ENCODE assay signal across 9 cellular contexts in genomic region chrX:107713205-107714195, GRCh38.
A peak's percentile ranks its signal among the peaks of the same experiment; 100 is the strongest.
DNase-seq lines count a peak whose midpoint lies in the region; ATAC-seq and TF ChIP-seq lines count a peak whose summit lies in the region.
"Had no signal": no experiment of that assay in that cellular context is flagged by ENCODE, and none has a peak within 500 bp of the region (broad histone marks: within the 10 kb centered on the region; RNA-seq: fewer than 3 reads in every experiment).

No MANE protein-coding gene starts in this region.

- H2BK5ac ChIP-seq in mesenchymal stem cell (ENCODE audit: low read depth, low read length, poor library complexity, severe bottlenecking) = no peak overlapping the region

- no peak overlapping the region for H3K4me2 ChIP-seq in mesenchymal stem cell (ENCODE audit: low read length, poor library complexity, severe bottlenecking)
- H3K4me2 ChIP-seq in osteoblast (ENCODE audit: insufficient read depth, low read length) = no peak overlapping the region

- no peak overlapping the region for H3K4me3 ChIP-seq in mesenchymal stem cell (ENCODE audit: insufficient read depth in 1 of 2, low read depth in 1 of 2, low read length in 2 of 2)
- H3K4me3 ChIP-seq in tibial artery = peak overlapping the region; percentile 86 to 95
- no peak overlapping the region for H3K4me3 ChIP-seq in osteoblast (ENCODE audit: insufficient read depth, low read length)

- H3K4me1 ChIP-seq in mesenchymal stem cell (ENCODE audit: control insufficient read depth, insufficient read depth, low read depth, low read length) (peaks cover 23% of the 10 kb centered on the region), tibial artery (peaks cover 0 to 46% (median 14%) of the 10 kb centered on the region in 4 donors), osteoblast (ENCODE audit: insufficient read depth, low read length) (peaks cover 24% of the 10 kb centered on the region)

- no peak overlapping the region for H2BK15ac ChIP-seq in mesenchymal stem cell (ENCODE audit: low read depth, poor library complexity, severe bottlenecking)

- no peak overlapping the region for H3K23ac ChIP-seq in mesenchymal stem cell (ENCODE audit: low read length in 2 of 2)

- H3K27me3 ChIP-seq in mesenchymal stem cell (ENCODE audit: control insufficient read depth in 1 of 2, insufficient read depth in 1 of 2, low read length in 2 of 2) (peaks cover 0 to 24% of the 10 kb centered on the region in 2 experiments), tibial artery (no peaks in the 10 kb centered on the region), osteoblast (ENCODE audit: insufficient read depth, low read length) (peaks cover 8% of the 10 kb centered on the region)

- H3K79me1 ChIP-seq in mesenchymal stem cell (replicated peaks; ENCODE audit: low read length, poor library complexity, severe bottlenecking) = peaks cover 5% of the 10 kb centered on the region

- ATAC-seq in central memory CD8-positive, alpha-beta T cell (replicated peaks; ENCODE audit: extremely low read depth, poor library complexity, severe bottlenecking) = peak; percentile 7
- no peak for ATAC-seq in GM21423 (IDR thresholded peaks at IDR 0.05; ENCODE audit: unreplicated experiment)

- CTCF ChIA-PET in activated naive CD4-positive, alpha-beta T cell treated with anti-CD3 and anti-CD28 coated beads for 36 hours (lab: Charles Lee) = interaction anchor here (0.9 to 9.5 kb wide), 2 partner anchors 39 to 50 kb away, joined by 3 to 171 read pairs; no protein-coding TSS in a partner anchor

- no peak overlapping the region for H2BK120ac ChIP-seq in mesenchymal stem cell (ENCODE audit: low read depth, low read length)

- peaks cover 20% of the 10 kb centered on the region for H4K20me1 ChIP-seq in osteoblast (ENCODE audit: insufficient read depth, low read length)

- H2AK5ac ChIP-seq in mesenchymal stem cell (ENCODE audit: low read length, severe bottlenecking) = no peak overlapping the region

- intact Hi-C loops in activated naive CD4-positive, alpha-beta T cell treated with anti-CD3 and anti-CD28 coated beads for 36 hours (cut with micrococcal nuclease) = no loop called here
- intact Hi-C loops in tibial artery (cut with DNase I; ENCODE audit: low total_unique reads) = loop anchor here (5.0 kb wide), 1 partner anchor 36 kb away; no protein-coding TSS in a partner anchor

- no peaks in the 10 kb centered on the region for H3K27me3 Mint-ChIP-seq in activated naive CD4-positive, alpha-beta T cell treated with anti-CD3 and anti-CD28 coated beads for 36 hours (ENCODE audit: low read depth)
- H3K27me3 Mint-ChIP-seq in central memory CD8-positive, alpha-beta T cell = no peaks in the 10 kb centered on the region

- peaks cover 11% of the 10 kb centered on the region in 2 experiments for H3K36me3 ChIP-seq in mesenchymal stem cell (ENCODE audit: control insufficient read depth in 1 of 2, insufficient read depth in 2 of 2, low read depth in 1 of 2, low read length in 2 of 2)
- H3K36me3 ChIP-seq in tibial artery = peaks cover 32 to 37% (median 33%) of the 10 kb centered on the region in 3 donors
- H3K36me3 ChIP-seq in osteoblast (ENCODE audit: insufficient read depth, low read length) = peaks cover 13% of the 10 kb centered on the region

- H3K9ac ChIP-seq in mesenchymal stem cell (ENCODE audit: low read length) = peak overlapping the region; percentile 63

- no peak overlapping the region for H3K14ac ChIP-seq in mesenchymal stem cell (ENCODE audit: low read length in 2 of 2)

- no peak overlapping the region for H4K91ac ChIP-seq in mesenchymal stem cell (ENCODE audit: low read length)

- H3K9me3 ChIP-seq in mesenchymal stem cell (ENCODE audit: control insufficient read depth, low read length) = no peaks in the 10 kb centered on the region
- H3K9me3 ChIP-seq in tibial artery = no peaks in the 10 kb centered on the region
- no peaks in the 10 kb centered on the region for H3K9me3 ChIP-seq in osteoblast (ENCODE audit: low read depth, low read length)

- H3K4ac ChIP-seq in mesenchymal stem cell (ENCODE audit: low read depth in 1 of 2, low read length in 2 of 2) = no peak overlapping the region

- H3K18ac ChIP-seq in mesenchymal stem cell (ENCODE audit: low read depth in 1 of 2, low read length in 2 of 2) = no peak overlapping the region

- peak; percentile 4 for DNase-seq in activated naive CD4-positive, alpha-beta T cell treated with Interleukin-2 at 50 U/mL for 16 hours
- DNase-seq in activated naive CD4-positive, alpha-beta T cell treated with anti-CD3 and anti-CD28 coated beads for 36 hours = no peak
- peak; percentile 16 to 45 for DNase-seq in central memory CD8-positive, alpha-beta T cell (ENCODE audit: low spot score in 2 of 2)
- peak; percentile 21 for DNase-seq in mesenchymal stem cell
- peak in 1 of 2 donors; percentile 59 for DNase-seq in tibial artery
- no peak for DNase-seq in stimulated activated CD4-positive, alpha-beta T cell treated with anti-CD3 and anti-CD28 coated beads, Interleukin-2, amount 100 ng/mL, for 48 hours
- no peak for DNase-seq in osteoblast (ENCODE audit: insufficient read length, low spot score, missing footprints)
- DNase-seq: NCI-H1092 treated with DMSO at 0.1 percent for 48 hours had no signal

- no peak overlapping the region for H4K8ac ChIP-seq in mesenchymal stem cell (ENCODE audit: low read length)

- no peak overlapping the region for H2BK12ac ChIP-seq in mesenchymal stem cell (ENCODE audit: low read length in 2 of 2)

- peaks cover 13% of the 10 kb centered on the region for H3K36me3 Mint-ChIP-seq in activated naive CD4-positive, alpha-beta T cell treated with anti-CD3 and anti-CD28 coated beads for 36 hours (ENCODE audit: low read depth)
- H3K36me3 Mint-ChIP-seq in central memory CD8-positive, alpha-beta T cell (ENCODE audit: insufficient read depth) = peaks cover 70% of the 10 kb centered on the region

- H2AFZ ChIP-seq in mesenchymal stem cell (ENCODE audit: low read depth, low read length) (no peak overlapping the region), osteoblast (ENCODE audit: low read length) (no peak overlapping the region)

- WGBS in mesenchymal stem cell = 86% methylated on average over 7 of the region's 11 CpGs

- peaks cover 52% of the 10 kb centered on the region for H3K4me1 Mint-ChIP-seq in activated naive CD4-positive, alpha-beta T cell treated with anti-CD3 and anti-CD28 coated beads for 36 hours (ENCODE audit: low read depth)
- peaks cover 69% of the 10 kb centered on the region for H3K4me1 Mint-ChIP-seq in central memory CD8-positive, alpha-beta T cell

- no peak for TF ChIP-seq CTCF in tibial artery (IDR thresholded peaks at IDR 0.05)
- TF ChIP-seq CTCF in osteoblast (IDR thresholded peaks at IDR 0.05; ENCODE audit: extremely low read depth, low read depth, low read length) = no peak

- H3K27ac ChIP-seq in mesenchymal stem cell (ENCODE audit: low read length, poor library complexity, severe bottlenecking) (no peak overlapping the region), tibial artery (peak overlapping the region; percentile 97 to 99), osteoblast (ENCODE audit: low read depth, low read length) (no peak overlapping the region)

- no peak overlapping the region for H3K27ac Mint-ChIP-seq in activated naive CD4-positive, alpha-beta T cell treated with anti-CD3 and anti-CD28 coated beads for 36 hours
- peak overlapping the region; percentile 99 for H3K27ac Mint-ChIP-seq in central memory CD8-positive, alpha-beta T cell (ENCODE audit: low read depth)

- H3K79me2 ChIP-seq in osteoblast (ENCODE audit: insufficient read depth, low read length) = peaks cover 16% of the 10 kb centered on the region

- no peaks in the 10 kb centered on the region for H3K9me3 Mint-ChIP-seq in activated naive CD4-positive, alpha-beta T cell treated with anti-CD3 and anti-CD28 coated beads for 36 hours
- H3K9me3 Mint-ChIP-seq in central memory CD8-positive, alpha-beta T cell = no peaks in the 10 kb centered on the region

- no peak overlapping the region for H3K4me3 Mint-ChIP-seq in activated naive CD4-positive, alpha-beta T cell treated with anti-CD3 and anti-CD28 coated beads for 36 hours
- H3K4me3 Mint-ChIP-seq in central memory CD8-positive, alpha-beta T cell = peak overlapping the region; percentile 85

Comparison
In these comparisons a context has a peak if more than half of its experiments do, and no peak if none do; other contexts are left out.
1. DNase-seq: peak in activated naive CD4-positive, alpha-beta T cell treated with Interleukin-2 at 50 U/mL for 16 hours (single experiment), central memory CD8-positive, alpha-beta T cell (2 of 2) and mesenchymal stem cell (single experiment); none in activated naive CD4-positive, alpha-beta T cell treated with anti-CD3 and anti-CD28 coated beads for 36 hours (single experiment), stimulated activated CD4-positive, alpha-beta T cell treated with anti-CD3 and anti-CD28 coated beads, Interleukin-2, amount 100 ng/mL, for 48 hours (0 of 2) and osteoblast (single experiment).
2. H3K27ac ChIP-seq: peak in tibial artery (2 of 2); none in mesenchymal stem cell (single experiment) and osteoblast (single experiment).
3. H3K4me3 ChIP-seq: peak in tibial artery (2 of 2); none in mesenchymal stem cell (0 of 2) and osteoblast (single experiment).